In genomic region chr1:177488722-177489121, GRCh38 we compare ENCODE assay signal across 27 cellular contexts.
A peak's percentile ranks its signal among the peaks of the same experiment; 100 is the strongest.
DNase-seq lines count a peak whose midpoint lies in the region; ATAC-seq, FAIRE-seq and TF ChIP-seq lines count a peak whose summit lies in the region.
"Had no signal": no experiment of that assay in that cellular context is flagged by ENCODE, and none has a peak within 500 bp of the region (broad histone marks: within the 10 kb centered on the region; RNA-seq: fewer than 3 reads in every experiment).

No MANE protein-coding gene starts in this region.

- no peak for TF ChIP-seq CTCF in D721Med (IDR thresholded peaks at IDR 0.05; ENCODE audit: insufficient read depth, missing control alignments)
- no peak for TF ChIP-seq CTCF in fibroblast of the aortic adventitia (IDR thresholded peaks at IDR 0.05; ENCODE audit: insufficient read depth, low read length)
- TF ChIP-seq CTCF in pancreas (IDR thresholded peaks at IDR 0.05): no peak
- TF ChIP-seq CTCF in esophagus squamous epithelium (IDR thresholded peaks at IDR 0.05): no peak

- no peak for DNase-seq in D721Med (ENCODE audit: insufficient read length, low spot score)
- peak; percentile 97 for DNase-seq in NCI-H82 treated with DMSO at 0.1 percent for 48 hours (lab: John Stamatoyannopoulos, UW; ENCODE audit: unreplicated experiment)
- peak; percentile 3 for DNase-seq in fibroblast of the aortic adventitia (ENCODE audit: low read depth)
- DNase-seq in pancreas: no peak
- no peak for DNase-seq in KBM-7
- DNase-seq in esophagus squamous epithelium (lab: John Stamatoyannopoulos, UW): no peak
- no peak for DNase-seq in SK-N-DZ (ENCODE audit: low spot score)
- DNase-seq: AML-193; Caco-2; Calu3; CD4-positive, alpha-beta T cell; CD8-positive, alpha-beta T cell; DMS 273 treated with DMSO at 0.1 percent for 48 hours; DMS153; DMS53; DMS79; DND-41; EL; GDM1 had no signal

- in situ Hi-C loops in KBM-7 (cut with MboI; ENCODE audit: low pct_unique_long_range_greater_than_20kb, low sequenced_read_pairs): no loop called here

- H3K36me3 ChIP-seq in pancreas (no peaks in the 10 kb centered on the region), esophagus squamous epithelium (no peaks in the 10 kb centered on the region)
- H3K36me3 ChIP-seq: BLaER1 treated with 17β-estradiol and CSF1 and Interleukin-3, amounts not matched to agents 10 nM and 100 nM had no signal

- intact Hi-C loops in pancreas (cut with DNase I): no loop called here
- intact Hi-C loops in esophagus squamous epithelium (cut with DNase I): no loop called here

- no peaks in the 10 kb centered on the region for H3K4me1 ChIP-seq in pancreas
- no peaks in the 10 kb centered on the region for H3K4me1 ChIP-seq in esophagus squamous epithelium
- H3K4me1 ChIP-seq: A549; BLaER1 treated with 17β-estradiol and CSF1 and Interleukin-3, amounts not matched to agents 10 nM and 100 nM; Caco-2 had no signal

- no peak overlapping the region for H3K27ac ChIP-seq in pancreas
- H3K27ac ChIP-seq in esophagus squamous epithelium: no peak overlapping the region
- H3K27ac ChIP-seq: 22Rv1; A549; BLaER1 treated with 17β-estradiol and CSF1 and Interleukin-3, amounts not matched to agents 10 nM and 100 nM; C4-2B had no signal

- WGBS in pancreas, 2 donors: 22 to 29% methylated on average over 2 of the region's 2 CpGs
- WGBS in esophagus squamous epithelium, 2 donors: 39 to 57% methylated on average over 2 of the region's 2 CpGs

- FAIRE-seq in D721Med (lab: Jason Lieb, UNC) (peak; percentile 68), pancreas (lab: Jason Lieb, UNC) (no peak)
- FAIRE-seq: A549, GM12878, GM12892, GM18507 had no signal

- no peaks in the 10 kb centered on the region for H3K27me3 ChIP-seq in pancreas
- no peaks in the 10 kb centered on the region for H3K27me3 ChIP-seq in esophagus squamous epithelium
- H3K27me3 ChIP-seq: BLaER1 treated with 17β-estradiol and CSF1 and Interleukin-3, amounts not matched to agents 10 nM and 100 nM had no signal

- TF ChIP-seq POLR2A in esophagus squamous epithelium (IDR thresholded peaks at IDR 0.05): no peak

- no peak overlapping the region for H3K4me3 ChIP-seq in fibroblast of the aortic adventitia (ENCODE audit: low read depth, low read length)
- no peak overlapping the region for H3K4me3 ChIP-seq in pancreas
- H3K4me3 ChIP-seq in esophagus squamous epithelium: no peak overlapping the region
- H3K4me3 ChIP-seq: A549; BLaER1 treated with 17β-estradiol and CSF1 and Interleukin-3, amounts not matched to agents 10 nM and 100 nM; GM12878 had no signal

- ATAC-seq in SK-N-SH treated with all-trans-retinoic acid at 6 μM for 48 hours: no peak
- ATAC-seq in pancreas: no peak
- ATAC-seq: A549; CD8-positive, alpha-beta T cell; GM12878 had no signal

- H3K9me3 ChIP-seq in pancreas (no peaks in the 10 kb centered on the region), esophagus squamous epithelium (no peaks in the 10 kb centered on the region)
- H3K9me3 ChIP-seq: A549; BLaER1 treated with 17β-estradiol and CSF1 and Interleukin-3, amounts not matched to agents 10 nM and 100 nM; Caco-2 had no signal

TF ChIP-seq in SK-N-SH treated with all-trans-retinoic acid at 6 μM for 48 hours, 23 proteins besides CTCF, POLR2A, EP300 and RAD21:
- TF ChIP-seq GLIS3 (CRISPR knock-in tag; IDR thresholded peaks at IDR 0.05) (no peak), ZFP30 (CRISPR knock-in tag; IDR thresholded peaks at IDR 0.05) (no peak), TCF4 (CRISPR knock-in tag; IDR thresholded peaks at IDR 0.05; ENCODE audit: borderline replicate concordance) (peak; percentile 69), OSR1 (CRISPR knock-in tag; IDR thresholded peaks at IDR 0.05) (no peak), TSHZ2 (CRISPR knock-in tag; IDR thresholded peaks at IDR 0.05) (peak; percentile 33; the same call in 1 of the 2 replicates)

Comparison
In these comparisons a context has a peak if more than half of its experiments do, and no peak if none do; other contexts are left out.
1. DNase-seq: peak in NCI-H82 treated with DMSO at 0.1 percent for 48 hours (single experiment) and fibroblast of the aortic adventitia (single experiment); none in D721Med (single experiment), pancreas (0 of 6), KBM-7 (single experiment), esophagus squamous epithelium (single experiment) and SK-N-DZ (single experiment).